ENCODE assay signal across 7 cellular contexts in genomic region chr5:173483599-173483998, GRCh38.
DNase-seq lines count a peak whose midpoint lies in the region; ATAC-seq, FAIRE-seq and TF ChIP-seq lines count a peak whose summit lies in the region.
"Not testable (repeated sequence)": the region's sequence is repeated elsewhere in the genome, so short reads cannot be mapped to it uniquely, and the experiment has no call there.

No MANE protein-coding gene starts in this region.

- not testable (repeated sequence) for H3K9me2 ChIP-seq in HCT116 (ENCODE audit: insufficient read depth); PC-9 (ENCODE audit: insufficient read depth)

- not testable (repeated sequence) for TF ChIP-seq CTCF in HCT116 (IDR thresholded peaks at IDR 0.05 in 2 of 3, conservative IDR thresholded peaks at IDR 0.05 in 1 of 3; ENCODE audit: borderline replicate concordance in 1 of 3, insufficient read depth in 1 of 3, low read depth in 2 of 3, low read length in 2 of 3); PC-9 (conservative IDR thresholded peaks at IDR 0.05); GM12878 (IDR thresholded peaks at IDR 0.05 in 2 of 3, conservative IDR thresholded peaks at IDR 0.05 in 1 of 3; ENCODE audit: control insufficient read depth in 2 of 3, extremely low read depth in 1 of 3, insufficient read depth in 1 of 3, low read depth in 3 of 3, low read length in 3 of 3); epithelial cell of esophagus (IDR thresholded peaks at IDR 0.05; ENCODE audit: insufficient read depth, low read depth, low read length, missing control alignments); foreskin keratinocyte (conservative IDR thresholded peaks at IDR 0.05)

- H3K23ac ChIP-seq in neuronal stem cell (ENCODE audit: low read depth, low read length, poor library complexity) = not testable (repeated sequence)

- not testable (repeated sequence) for H2AFZ ChIP-seq in HCT116 (ENCODE audit: low read depth, low read length, poor library complexity, severe bottlenecking); PC-9; GM12878 (ENCODE audit: control insufficient read depth, low read depth, low read length); neuronal stem cell (ENCODE audit: low read length)

- H2AK5ac ChIP-seq in neuronal stem cell (ENCODE audit: low read depth, low read length) = not testable (repeated sequence)

- POLR2A ChIA-PET in HCT116 (lab: Charles Lee); PC-9 (lab: Charles Lee; ENCODE audit: unreplicated experiment); GM12878 (lab: Charles Lee): not testable (repeated sequence)

- not testable (repeated sequence) for H3K9ac ChIP-seq in HCT116 (ENCODE audit: low read length); GM12878 (ENCODE audit: control insufficient read depth, insufficient read depth, low read length); neuronal stem cell (ENCODE audit: low read depth, low read length, poor library complexity)

- DNase-seq in HCT116 (ENCODE audit: low read depth, low spot score) = peak; percentile 21
- DNase-seq in PC-9 = peak; percentile 24 to 98
- not testable (repeated sequence) for DNase-seq in GM12878 (ENCODE audit: low read depth, low spot score); neuronal stem cell (ENCODE audit: low spot score)
- DNase-seq in epithelial cell of esophagus (ENCODE audit: low read depth) = peak; percentile 86
- DNase-seq in foreskin keratinocyte = peak; percentile 80 to 93

- CTCF ChIA-PET in HCT116 (lab: Charles Lee); GM12878 (lab: Yijun Ruan, JAX): not testable (repeated sequence)
- CTCF ChIA-PET in PC-9 (lab: Charles Lee) = interaction anchor here (0.8 kb wide), 1 partner anchor 9 kb away, joined by 4 read pairs; no protein-coding TSS in a partner anchor

- not testable (repeated sequence) for H2BK5ac ChIP-seq in neuronal stem cell (ENCODE audit: low read length)

- peaks cover 0 to 13% of the 10 kb centered on the region in 2 experiments; a peak in 2 of 4 replicates for H3K4me1 ChIP-seq in HCT116 (ENCODE audit: control insufficient read depth in 1 of 2, insufficient read depth in 2 of 2, low read length in 2 of 2)
- H3K4me1 ChIP-seq in PC-9 (replicated peaks; ENCODE audit: insufficient read depth) = peaks cover 26% of the 10 kb centered on the region
- not testable (repeated sequence) for H3K4me1 ChIP-seq in GM12878 (ENCODE audit: control insufficient read depth, insufficient read depth, low read length); foreskin keratinocyte; neuronal stem cell (ENCODE audit: control insufficient read depth in 2 of 2, insufficient read depth in 1 of 2, low read depth in 1 of 2, low read length in 2 of 2)

- RAD21 ChIA-PET in HCT116 (lab: Charles Lee; ENCODE audit: low non-redundant PET in 1 of 2, low total read pairs in 2 of 2, uncharacterized antibody in 2 of 2, unreplicated experiment in 2 of 2); GM12878 (lab: Charles Lee; ENCODE audit: unreplicated experiment): not testable (repeated sequence)

- not testable (repeated sequence) for H2BK12ac ChIP-seq in neuronal stem cell (ENCODE audit: low read length)

- peak; percentile 78; the same call in 1 of the 2 replicates for TF ChIP-seq EP300 in Ishikawa (IDR thresholded peaks at IDR 0.05; ENCODE audit: borderline replicate concordance)
- TF ChIP-seq EP300 in GM12878 (IDR thresholded peaks at IDR 0.05; ENCODE audit: borderline replicate concordance in 1 of 2, control insufficient read depth in 1 of 2, low read depth in 2 of 2, low read length in 2 of 2) = not testable (repeated sequence)

- intact Hi-C loops in HCT116 (cut with micrococcal nuclease); PC-9 (cut with micrococcal nuclease; ENCODE audit: unreplicated experiment); GM12878 (cut with micrococcal nuclease; ENCODE audit: unreplicated experiment): not testable (repeated sequence)

- in situ Hi-C loops in GM12878 (cut with MboI) = not testable (repeated sequence)

- not testable (repeated sequence) for H3K27ac ChIP-seq in HCT116 (ENCODE audit: low read depth, low read length); GM12878 (ENCODE audit: control insufficient read depth, insufficient read depth); neuronal stem cell (replicated peaks; ENCODE audit: low read length)
- H3K27ac ChIP-seq in PC-9 (peak overlapping the region; percentile 99), foreskin keratinocyte (peak overlapping the region; percentile 89)

- H3K4me2 ChIP-seq in HCT116 (ENCODE audit: low read length) = peak overlapping the region; percentile 18; the same call in 1 of the 2 replicates
- not testable (repeated sequence) for H3K4me2 ChIP-seq in PC-9; GM12878 (ENCODE audit: control insufficient read depth, insufficient read depth); neuronal stem cell (ENCODE audit: insufficient read depth, low read length, poor library complexity, severe bottlenecking)

- H4K20me1 ChIP-seq in HCT116 (ENCODE audit: insufficient read depth); PC-9 (ENCODE audit: insufficient read depth); GM12878 (ENCODE audit: control insufficient read depth, insufficient read depth): not testable (repeated sequence)

- H3K9me3 ChIP-seq in HCT116 (ENCODE audit: control insufficient read depth in 1 of 2, insufficient read depth in 1 of 2, low read depth in 1 of 2, low read length in 2 of 2); PC-9 (ENCODE audit: insufficient read depth, low read depth); GM12878 (replicated peaks; ENCODE audit: control insufficient read depth, insufficient read depth, low read length); neuronal stem cell (replicated peaks in 1 of 2; ENCODE audit: control insufficient read depth in 2 of 2, insufficient read depth in 1 of 2, low read depth in 1 of 2, low read length in 2 of 2): not testable (repeated sequence)

- SMC1A ChIA-PET in GM12878 (lab: Charles Lee; ENCODE audit: uncharacterized antibody, unreplicated experiment) = interaction anchor here (0.6 kb wide), 1 partner anchor 20 kb away, joined by 3 read pairs; no protein-coding TSS in a partner anchor

- BruUV-seq in HCT116 (replicated peaks; lab: Mats Ljungman, UMichigan); PC-9 (replicated peaks; lab: Mats Ljungman, UMichigan); GM12878 (replicated peaks; lab: Mats Ljungman, UMichigan): not testable (repeated sequence)

- not testable (repeated sequence) for H3K4ac ChIP-seq in neuronal stem cell (ENCODE audit: low read length)

- not testable (repeated sequence) for H3K4me3 ChIP-seq in HCT116 (replicated peaks in 1 of 2; ENCODE audit: low read depth in 1 of 2, low read length in 2 of 2); PC-9; GM12878; epithelial cell of esophagus (ENCODE audit: low read length); neuronal stem cell (ENCODE audit: low read length in 2 of 2)

- H4K91ac ChIP-seq in neuronal stem cell (ENCODE audit: low read depth, low read length, poor library complexity) = peak overlapping the region; percentile 33

- H3F3A ChIP-seq in PC-9 (ENCODE audit: insufficient read depth, low read depth) = peaks cover 27% of the 10 kb centered on the region

- not testable (repeated sequence) for H3K36me3 ChIP-seq in HCT116 (ENCODE audit: control insufficient read depth in 1 of 2, insufficient read depth in 2 of 2, low read length in 2 of 2); PC-9 (ENCODE audit: low read depth); GM12878 (ENCODE audit: control insufficient read depth in 2 of 2, insufficient read depth in 2 of 2, low read length in 1 of 2); neuronal stem cell (replicated peaks in 1 of 2; ENCODE audit: control insufficient read depth in 2 of 2, insufficient read depth in 2 of 2, low read length in 2 of 2)

- TF ChIP-seq POLR2A in HCT116 (IDR thresholded peaks at IDR 0.05; ENCODE audit: borderline replicate concordance, extremely low read depth, insufficient read depth, insufficient read length); GM12878 (IDR thresholded peaks at IDR 0.05; ENCODE audit: low read depth, low read length): not testable (repeated sequence)

- 48% methylated on average over 3 of the region's 3 CpGs for WGBS in GM12878 (ENCODE audit: insufficient coverage, insufficient replicate concordance, low lambda C conversion rate, missing lambda C conversion rate)
- no CpG with 5 or more reads among the region's 3 CpGs for WGBS in neuronal stem cell (ENCODE audit: extremely low coverage in 2 of 2, insufficient read length in 2 of 2, insufficient replicate concordance in 1 of 2), 2 donors

- TF ChIP-seq RAD21 in HCT116 (IDR thresholded peaks at IDR 0.05; ENCODE audit: low read depth); Ishikawa (IDR thresholded peaks at IDR 0.05; ENCODE audit: low read depth); GM12878 (IDR thresholded peaks at IDR 0.05; ENCODE audit: insufficient read depth, low read depth, low read length): not testable (repeated sequence)

- not testable (repeated sequence) for H4K8ac ChIP-seq in neuronal stem cell (ENCODE audit: low read depth, low read length)

- H3K14ac ChIP-seq in neuronal stem cell (ENCODE audit: low read length) = not testable (repeated sequence)

- not testable (repeated sequence) for H3K27me3 ChIP-seq in HCT116 (ENCODE audit: insufficient read depth, low read length); PC-9 (ENCODE audit: insufficient read depth, low read depth); GM12878 (replicated peaks in 1 of 2; ENCODE audit: control insufficient read depth in 2 of 2, insufficient read depth in 2 of 2, low read length in 1 of 2); foreskin keratinocyte; neuronal stem cell (ENCODE audit: control insufficient read depth in 3 of 3, insufficient read depth in 3 of 3, low read depth in 1 of 3, low read length in 3 of 3)

- ATAC-seq in HCT116 (peak; percentile 34; the same call in 1 of the 2 replicates), foreskin keratinocyte (peak; percentile 96)
- ATAC-seq in GM12878 = not testable (repeated sequence)

- FAIRE-seq in GM12878 (lab: Jason Lieb, UNC) = not testable (repeated sequence)

- H3K79me1 ChIP-seq in neuronal stem cell (ENCODE audit: low read depth, low read length) = not testable (repeated sequence)

- not testable (repeated sequence) for H3K18ac ChIP-seq in neuronal stem cell (ENCODE audit: low read length)

- H2BK15ac ChIP-seq in neuronal stem cell (ENCODE audit: low read length) = not testable (repeated sequence)

- H2BK120ac ChIP-seq in neuronal stem cell (ENCODE audit: low read depth, low read length) = not testable (repeated sequence)

- not testable (repeated sequence) for H3K79me2 ChIP-seq in HCT116 (ENCODE audit: insufficient read depth, low read length); PC-9 (ENCODE audit: low read depth); GM12878 (ENCODE audit: control insufficient read depth, insufficient read depth, low read length)
